In the genomic region with DNA sequence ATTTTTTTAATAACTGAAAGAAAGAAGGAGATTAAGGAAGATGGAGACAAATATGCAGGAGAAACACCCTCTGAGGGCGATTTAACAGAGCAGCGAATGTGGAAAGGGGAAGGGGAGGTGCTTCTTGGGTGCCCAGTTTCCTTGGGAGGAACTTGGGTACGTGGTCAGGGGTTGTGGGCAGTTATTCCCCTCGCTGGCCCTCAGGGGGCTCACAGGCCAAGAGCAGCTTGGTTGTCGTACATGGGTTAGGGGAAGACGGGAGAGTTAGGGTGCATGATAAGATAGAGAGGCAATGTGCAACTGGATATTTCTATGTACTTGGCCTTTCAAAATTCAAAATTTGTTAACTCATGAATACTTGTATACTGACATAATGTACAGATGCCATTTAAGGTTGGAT, we compare ENCODE assay signal across 2 cellular contexts.
TF ChIP-seq lines count a peak whose summit lies in the region.

No MANE protein-coding gene starts in this region.

TF ChIP-seq in GM23338, 12 proteins besides CTCF, POLR2A, EP300 and RAD21:
- TF ChIP-seq POLR2AphosphoS5 (IDR thresholded peaks at IDR 0.05; ENCODE audit: low read depth), result no peak
- no peak for TF ChIP-seq ZNF114 (CRISPR knock-in tag; IDR thresholded peaks at IDR 0.05)
- TF ChIP-seq NANOG (IDR thresholded peaks at IDR 0.05; ENCODE audit: borderline replicate concordance), result no peak

TF ChIP-seq in H1, 55 proteins besides CTCF, POLR2A, EP300 and RAD21:
- no peak for TF ChIP-seq NANOG (IDR thresholded peaks at IDR 0.05; ENCODE audit: insufficient read depth, low read depth, low read length, poor library complexity, severe bottlenecking)
- no peak for TF ChIP-seq NRF1 (IDR thresholded peaks at IDR 0.05; ENCODE audit: low read depth, low read length)
- TF ChIP-seq, protein P1, sequence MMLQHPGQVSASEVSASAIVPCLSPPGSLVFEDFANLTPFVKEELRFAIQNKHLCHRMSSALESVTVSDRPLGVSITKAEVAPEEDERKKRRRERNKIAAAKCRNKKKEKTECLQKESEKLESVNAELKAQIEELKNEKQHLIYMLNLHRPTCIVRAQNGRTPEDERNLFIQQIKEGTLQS (IDR thresholded peaks at IDR 0.05; ENCODE audit: insufficient read depth, low read depth, low read length), result no peak
- no peak for TF ChIP-seq CHD1 (IDR thresholded peaks at IDR 0.05; ENCODE audit: low read depth, low read length)
- TF ChIP-seq MAFK (IDR thresholded peaks at IDR 0.05; ENCODE audit: low read depth, low read length), result no peak
- TF ChIP-seq RBBP5 (IDR thresholded peaks at IDR 0.05; ENCODE audit: borderline replicate concordance, low read depth, low read length), result no peak
- no peak for TF ChIP-seq TEAD4 (IDR thresholded peaks at IDR 0.05; ENCODE audit: low read depth, low read length)
